In genomic region chr18:72648079-72648478, GRCh38 we compare ENCODE assay signal across 26 cellular contexts.
"Had no signal": no experiment of that assay in that cellular context is flagged by ENCODE, and none has a peak within 500 bp of the region (broad histone marks: within the 10 kb centered on the region; RNA-seq: fewer than 3 reads in every experiment).

No MANE protein-coding gene starts in this region.

- H3K9me3 ChIP-seq: stomach, suprapubic skin, testis, thoracic aorta, thyroid gland, tibial artery, tibial nerve, transverse colon, upper lobe of left lung, upper lobe of right lung, uterus, vagina had no signal

- H3K27ac ChIP-seq: stomach, suprapubic skin, testis, thoracic aorta, thyroid gland, tibial artery, tibial nerve, transverse colon, upper lobe of left lung, upper lobe of right lung, uterus, vagina had no signal

- H3K27me3 ChIP-seq: stomach, suprapubic skin, testis, thyroid gland, tibial artery, tibial nerve, transverse colon, upper lobe of left lung, upper lobe of right lung, uterus, vagina had no signal

- DNase-seq: stimulated activated CD4-positive, alpha-beta T cell treated with anti-CD3 and anti-CD28 coated beads, Interleukin-4, amount 100 ng/mL, for 1 hour; stimulated activated CD4-positive, alpha-beta T cell treated with anti-CD3 and anti-CD28 coated beads, Interleukin-4, amount 100 ng/mL, for 24 hours; stimulated activated CD4-positive, alpha-beta T cell treated with anti-CD3 and anti-CD28 coated beads, Interleukin-4, amount 100 ng/mL, for 4 hours; stimulated activated CD8-positive, alpha-beta memory T cell treated with anti-CD3 and anti-CD28 coated beads, Interleukin-4, amount 100 ng/mL, for 48 hours; stimulated activated naive B cell treated with anti-CD40 and anti-IgM and Interleukin-4, amounts not matched to agents 10 μg/mL and 1 μg/mL and 100 μg/mL, for 72 hours; stimulated activated naive CD4-positive, alpha-beta T cell; stimulated activated naive CD4-positive, alpha-beta T cell treated with Interleukin-2 at 50 U/mL for 16 hours; stimulated activated naive CD8-positive, alpha-beta T cell treated with anti-CD3 and anti-CD28 coated beads, Interleukin-15, amount 100 ng/mL, for 72 hours; stimulated activated naive CD8-positive, alpha-beta T cell treated with anti-CD3 and anti-CD28 coated beads, Interleukin-15, Interleukin-2, amounts not matched to agents 100 U/mL and 50 U/mL, for 24 hours; stomach; substantia nigra; testis; thyroid gland; tibial artery; transverse colon; trophoblast cell; upper lobe of left lung; upper lobe of right lung; uterus had no signal

- ATAC-seq: stimulated activated effector memory CD8-positive, alpha-beta T cell treated with anti-CD3 and anti-CD28 coated beads, Interleukin-12 subunit alpha, Interleukin-12 subunit beta, amount 100 ng/mL, for 72 hours; stimulated activated memory B cell treated with anti-CD40 and anti-IgM and Interleukin-4, amounts not matched to agents 10 μg/mL and 1 μg/mL and 100 μg/mL, for 72 hours; stimulated activated naive B cell treated with anti-CD40 and anti-IgM and Interleukin-4, amounts not matched to agents 10 μg/mL and 1 μg/mL and 100 μg/mL, for 72 hours; stimulated activated naive CD8-positive, alpha-beta T cell treated with anti-CD3 and anti-CD28 coated beads, Interleukin-15, amount 100 ng/mL, for 72 hours; stimulated activated naive CD8-positive, alpha-beta T cell treated with anti-CD3 and anti-CD28 coated beads, Interleukin-15, Interleukin-2, amounts not matched to agents 100 U/mL and 50 U/mL, for 24 hours; upper lobe of right lung had no signal

- H3K4me3 ChIP-seq: stomach, suprapubic skin, testis, thoracic aorta, thyroid gland, tibial artery, tibial nerve, transverse colon, upper lobe of left lung, upper lobe of right lung, uterus, vagina had no signal

- H3K4me1 ChIP-seq: stomach, suprapubic skin, testis, thyroid gland, tibial artery, tibial nerve, transverse colon, upper lobe of left lung, upper lobe of right lung, uterus, vagina had no signal

- H3K36me3 ChIP-seq: stomach, suprapubic skin, thoracic aorta, thyroid gland, tibial artery, tibial nerve, transverse colon, upper lobe of left lung, upper lobe of right lung, uterus, vagina had no signal

- FAIRE-seq: urothelium cell line had no signal
